8 cellular contexts compared by ENCODE assay signal in genomic region chr16:2460391-2460713, GRCh38. TPM values are rescaled to one million over a fixed set of nuclear protein-coding genes. Genes with fewer than 3 reads are reported as not detected.
DNase-seq lines count a peak whose midpoint lies in the region; ATAC-seq and TF ChIP-seq lines count a peak whose summit lies in the region.

No MANE protein-coding gene starts in this region.

- peaks cover 38% of the 10 kb centered on the region; the same call in 1 of the 2 replicates for H4K20me1 ChIP-seq in DND-41 (ENCODE audit: insufficient read depth, low read length)

- intact Hi-C loops in dorsolateral prefrontal cortex (cut with DNase I): loop anchor here (5.0 kb wide), 2 partner anchors 33 to 42 kb away; partner anchors contain the start of gene CCNF (in 1 of the 2)
- intact Hi-C loops in ovary (cut with DNase I): no loop called here

- TF ChIP-seq CTCF in DND-41 (IDR thresholded peaks at IDR 0.05; ENCODE audit: borderline replicate concordance, extremely low read depth, low read length, poor library complexity, severe bottlenecking): no peak
- no peak for TF ChIP-seq CTCF in dorsolateral prefrontal cortex (IDR thresholded peaks at IDR 0.05 in 54 of 56, conservative IDR thresholded peaks at IDR 0.05 in 2 of 56; ENCODE audit: low read depth in 1 of 56, partially characterized antibody in 56 of 56)
- TF ChIP-seq CTCF in ovary (IDR thresholded peaks at IDR 0.05): no peak

- no peak for TF ChIP-seq POLR2A in ovary (IDR thresholded peaks at IDR 0.05)

- no peak for DNase-seq in DND-41
- DNase-seq in Jurkat, Clone E6-1 (ENCODE audit: low read depth, low spot score): no peak
- no peak for DNase-seq in dorsolateral prefrontal cortex
- DNase-seq in ovary: no peak
- DNase-seq in activated CD8-positive, alpha-beta memory T cell treated with anti-CD3 and anti-CD28 coated beads for 24 hours: no peak
- DNase-seq in SHP77 treated with DMSO at 0.1 percent for 48 hours (lab: John Stamatoyannopoulos, UW): no peak
- no peak for DNase-seq in stimulated activated CD4-positive, alpha-beta T cell treated with anti-CD3 and anti-CD28 coated beads, Interleukin-2, amount 100 ng/mL, for 24 hours

- H3K79me2 ChIP-seq in DND-41 (ENCODE audit: insufficient read depth, low read length): peaks cover 25% of the 10 kb centered on the region

- H3K4me2 ChIP-seq in DND-41 (ENCODE audit: insufficient read depth, low read length): peak overlapping the region; percentile 100

- peak overlapping the region; percentile 90 for H3K9ac ChIP-seq in DND-41 (ENCODE audit: low read depth, low read length)

- TF ChIP-seq EP300 in ovary (IDR thresholded peaks at IDR 0.05): no peak

- no peaks in the 10 kb centered on the region for H3K27me3 ChIP-seq in DND-41 (ENCODE audit: insufficient read depth, low read length, poor library complexity)
- H3K27me3 ChIP-seq in dorsolateral prefrontal cortex: no peaks in the 10 kb centered on the region
- H3K27me3 ChIP-seq in ovary: no peaks in the 10 kb centered on the region

- H3K9me3 ChIP-seq in DND-41 (ENCODE audit: insufficient read depth, low read length, severe bottlenecking) (no peaks in the 10 kb centered on the region), ovary (no peaks in the 10 kb centered on the region)

- 3 to 10% (median 3%) methylated on average over 5 to 20 of the region's 20 CpGs for WGBS in ovary, 3 donors

- H2AFZ ChIP-seq in DND-41 (ENCODE audit: low read depth, low read length): peak overlapping the region; percentile 78

- H3K27ac ChIP-seq in DND-41 (ENCODE audit: low read length) (peak overlapping the region; percentile 76), dorsolateral prefrontal cortex (peak overlapping the region in 2 of 59 donors; percentile 4 to 72), ovary (no peak overlapping the region)

- ATAC-seq in DND-41 (ENCODE audit: insufficient read depth, low read depth) (no peak), GM18519 (IDR thresholded peaks at IDR 0.05; ENCODE audit: low FRiP score, unreplicated experiment) (no peak)

- peaks cover 57% of the 10 kb centered on the region for H3K36me3 ChIP-seq in DND-41 (ENCODE audit: insufficient read depth, low read length)
- H3K36me3 ChIP-seq in ovary: no peaks in the 10 kb centered on the region

- peaks cover 43% of the 10 kb centered on the region for H3K4me1 ChIP-seq in DND-41 (ENCODE audit: insufficient read depth, low read length)
- H3K4me1 ChIP-seq in ovary (ENCODE audit: insufficient read depth): peaks cover 3% of the 10 kb centered on the region

- H3K4me3 ChIP-seq in DND-41 (ENCODE audit: low read depth in 1 of 2, low read length in 2 of 2): peak overlapping the region; percentile 79 to 86; a peak in 3 of 4 replicates
- peak overlapping the region; percentile 71 for H3K4me3 ChIP-seq in Jurkat, Clone E6-1 (ENCODE audit: low read length)
- peak overlapping the region; percentile 53 to 94 (median 75) for H3K4me3 ChIP-seq in dorsolateral prefrontal cortex
- peak overlapping the region; percentile 38 for H3K4me3 ChIP-seq in ovary

RNA-seq across cellular contexts. Expression of gene TEDC2, which starts 0.4 kb away (rescaled TPM):
- polyA plus RNA-seq in Jurkat, Clone E6-1 (2012; ENCODE audit: insufficient read depth, insufficient read length): 51.3 TPM
- total RNA-seq in dorsolateral prefrontal cortex (10 to 100 TPM in 3 of 120 experiments, 1 to 10 TPM in 117; 1.9 to 10.8 (median 5.0) TPM), ovary (1 to 10 TPM in 3 of 7 donors, under 1 TPM in 2, not detected in 2; 0.38 to 2.0 (median 1.4) TPM)
- 1 to 10 TPM in 1 of 2 donors, not detected in 1; 1.2 TPM for polyA plus RNA-seq in ovary

RNA-seq across cellular contexts. Expression of gene NTN3, which starts 10.7 kb away (rescaled TPM):
- polyA plus RNA-seq in Jurkat, Clone E6-1 (2012; ENCODE audit: insufficient read depth, insufficient read length): 0.44 TPM
- total RNA-seq in dorsolateral prefrontal cortex (1 to 10 TPM in 106 of 120 experiments, under 1 TPM in 13, not detected in 1; 0.48 to 4.0 (median 1.6) TPM), ovary (under 1 TPM in 3 of 7 donors, not detected in 4; 0.12 to 0.34 (median 0.26) TPM)
- under 1 TPM in 1 of 2 donors, not detected in 1; 0.13 TPM for polyA plus RNA-seq in ovary

RNA-seq across cellular contexts. Expression of gene TBC1D24, which starts 14.6 kb away (rescaled TPM):
- 6.2 TPM for polyA plus RNA-seq in Jurkat, Clone E6-1 (2012; ENCODE audit: insufficient read depth, insufficient read length)
- 10 to 100 TPM; 27.5 to 97.0 (median 62.6) TPM for total RNA-seq in dorsolateral prefrontal cortex
- total RNA-seq in ovary: 1 to 10 TPM; 2.5 to 8.1 (median 6.7) TPM
- 1 to 10 TPM; 1.9 to 2.3 TPM for polyA plus RNA-seq in ovary

RNA-seq across cellular contexts. Expression of gene CCNF, which starts 31.1 kb away (rescaled TPM):
- polyA plus RNA-seq in Jurkat, Clone E6-1 (2012; ENCODE audit: insufficient read depth, insufficient read length): 53.2 TPM
- total RNA-seq in dorsolateral prefrontal cortex: 10 to 100 TPM in 29 of 120 experiments, 1 to 10 TPM in 91; 3.8 to 15.4 (median 8.3) TPM
- total RNA-seq in ovary: 1 to 10 TPM; 1.4 to 2.5 (median 2.0) TPM
- 1 to 10 TPM in 1 of 2 donors, under 1 TPM in 1; 0.87 to 1.1 TPM for polyA plus RNA-seq in ovary

RNA-seq across cellular contexts. Expression of gene ATP6V0C, which starts 53.4 kb away (rescaled TPM):
- polyA plus RNA-seq in Jurkat, Clone E6-1 (2012; ENCODE audit: insufficient read depth, insufficient read length): 139 TPM
- 100 to 1,000 TPM; 283 to 670 (median 496) TPM for total RNA-seq in dorsolateral prefrontal cortex
- 100 to 1,000 TPM in 5 of 7 donors, 10 to 100 TPM in 2; 34.8 to 143 (median 119) TPM for total RNA-seq in ovary
- 100 to 1,000 TPM in 1 of 2 donors, 10 to 100 TPM in 1; 82.6 to 119 TPM for polyA plus RNA-seq in ovary

Comparison
In these comparisons a context has a peak if more than half of its experiments do, and no peak if none do; other contexts are left out.
1. intact Hi-C loops: an anchor here in dorsolateral prefrontal cortex (5.0 kb wide); none called in ovary.